Comparison of ENCODE assay signal across 18 cellular contexts in the genomic region with DNA sequence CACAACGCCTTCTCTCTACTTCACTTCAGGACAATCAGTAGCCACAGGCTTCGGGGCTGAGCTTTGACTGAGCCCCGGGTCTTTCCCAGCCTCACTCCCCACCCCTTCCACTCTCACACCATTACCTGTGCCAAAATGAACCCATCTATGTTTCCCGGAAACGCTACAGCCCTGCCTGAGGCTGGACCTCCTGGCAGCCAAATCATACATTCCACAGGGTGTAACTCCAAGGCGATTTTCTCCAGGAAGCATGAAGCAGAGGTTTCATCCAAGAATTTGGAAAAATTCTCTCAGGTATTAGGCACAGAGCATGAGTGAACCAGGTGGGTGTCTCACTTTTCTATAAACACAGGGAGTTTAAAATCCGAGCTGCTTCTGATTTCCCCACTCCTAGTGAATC.
"Had no signal": no experiment of that assay in that cellular context is flagged by ENCODE, and none has a peak within 500 bp of the region (broad histone marks: within the 10 kb centered on the region; RNA-seq: fewer than 3 reads in every experiment).

No MANE protein-coding gene starts in this region.

- H3K4me1 ChIP-seq: prostate gland had no signal

- H3K27ac Mint-ChIP-seq: activated naive CD8-positive, alpha-beta T cell; natural killer cell treated with Interleukin-12 subunit alpha and Interleukin-12 subunit beta and Interleukin-15 and Interleukin-18, amount 100 ng/mL, for 72 hours; T-helper 2 cell treated with Interferon-gamma antibody and Interleukin-4, amounts not matched to agents 5 μg/mL and 100 μg/mL, for 36 hours had no signal

- H3K4me3 Mint-ChIP-seq: activated naive CD8-positive, alpha-beta T cell; brain; natural killer cell treated with Interleukin-12 subunit alpha and Interleukin-12 subunit beta and Interleukin-15 and Interleukin-18, amount 100 ng/mL, for 72 hours; T-helper 2 cell treated with Interferon-gamma antibody and Interleukin-4, amounts not matched to agents 5 μg/mL and 100 μg/mL, for 36 hours had no signal

- H3K9me3 ChIP-seq: gastroesophageal sphincter, prostate gland, thoracic aorta had no signal

- H3K27me3 ChIP-seq: gastroesophageal sphincter had no signal

- H3K36me3 ChIP-seq: prostate gland had no signal

- ATAC-seq: gastroesophageal sphincter; natural killer cell treated with Interleukin-12 subunit alpha and Interleukin-12 subunit beta and Interleukin-15 and Interleukin-18, amount 100 ng/mL, for 72 hours had no signal

- H3K36me3 Mint-ChIP-seq: activated naive CD8-positive, alpha-beta T cell; natural killer cell treated with Interleukin-12 subunit alpha and Interleukin-12 subunit beta and Interleukin-15 and Interleukin-18, amount 100 ng/mL, for 72 hours had no signal

- H3K4me3 ChIP-seq: gastroesophageal sphincter, prostate gland, thoracic aorta had no signal

- H3K27me3 Mint-ChIP-seq: activated naive CD8-positive, alpha-beta T cell; natural killer cell treated with Interleukin-12 subunit alpha and Interleukin-12 subunit beta and Interleukin-15 and Interleukin-18, amount 100 ng/mL, for 72 hours had no signal

- H3K9me3 Mint-ChIP-seq: brain; natural killer cell treated with Interleukin-12 subunit alpha and Interleukin-12 subunit beta and Interleukin-15 and Interleukin-18, amount 100 ng/mL, for 72 hours; T-helper 2 cell treated with Interferon-gamma antibody and Interleukin-4, amounts not matched to agents 5 μg/mL and 100 μg/mL, for 36 hours had no signal

- DNase-seq: activated CD4-positive, alpha-beta T cell treated with anti-CD3 and anti-CD28 coated beads, Interleukin-2, amount 50 U/mL, for 1 hour; activated CD4-positive, CD25-positive, alpha-beta regulatory T cell; activated CD8-positive, alpha-beta memory T cell treated with anti-CD3 and anti-CD28 coated beads for 24 hours; activated gamma-delta T cell treated with Interleukin-2 at 50 U/mL for 16 hours; amygdala; dermis blood vessel endothelial cell; left ventricle myocardium superior; mesendoderm; nucleus accumbens; stimulated activated CD4-positive, alpha-beta T cell treated with anti-CD3 and anti-CD28 coated beads, Interleukin-12 subunit alpha, Interleukin-12 subunit beta, amount 100 ng/mL, for 4 hours; stimulated activated CD4-positive, alpha-beta T cell treated with anti-CD3 and anti-CD28 coated beads, Interleukin-2, amount 100 ng/mL, for 24 hours had no signal
